9 cellular contexts compared by ENCODE assay signal in the genomic region with DNA sequence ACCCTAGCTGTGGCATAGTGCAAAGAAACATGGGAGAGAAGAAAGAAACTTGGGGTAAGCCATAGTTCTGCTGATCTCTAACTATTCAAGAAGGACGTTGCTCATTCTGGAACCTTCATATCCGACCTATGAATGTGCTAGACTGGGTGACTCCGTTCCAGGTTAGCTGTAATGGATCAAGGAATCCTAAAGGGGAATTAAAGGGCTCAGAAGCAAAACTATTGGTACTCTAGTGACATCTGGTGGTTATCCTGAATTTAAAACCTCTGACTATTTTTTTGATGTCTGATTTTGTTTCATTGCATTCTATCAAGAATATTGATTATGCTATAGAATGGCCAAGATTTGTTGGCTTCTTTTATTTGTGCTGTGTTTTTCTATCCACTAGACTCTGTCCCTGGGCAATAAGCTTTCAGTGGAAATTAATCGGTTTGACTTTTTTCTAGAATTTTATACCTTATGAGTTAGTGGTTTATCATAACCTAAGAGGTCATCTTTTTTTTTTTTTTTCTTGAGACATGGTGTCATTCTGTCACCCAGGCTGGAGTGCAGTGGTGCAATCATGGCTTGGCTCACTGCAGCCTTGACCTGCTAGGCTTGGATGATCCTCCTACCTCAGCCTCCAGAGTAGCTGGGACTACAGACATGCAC. TPM values are rescaled to one million over a fixed set of nuclear protein-coding genes. Genes with fewer than 3 reads are reported as not detected.
DNase-seq lines count a peak whose midpoint lies in the region; ATAC-seq, FAIRE-seq and TF ChIP-seq lines count a peak whose summit lies in the region.
"Had no signal": no experiment of that assay in that cellular context is flagged by ENCODE, and none has a peak within 500 bp of the region (broad histone marks: within the 10 kb centered on the region; RNA-seq: fewer than 3 reads in every experiment).

No MANE protein-coding gene starts in this region.

- FAIRE-seq in bronchial epithelial cell (lab: Jason Lieb, UNC), result no peak

- H3K27me3 ChIP-seq in ACC112 (ENCODE audit: insufficient read depth, low read length), result no peaks in the 10 kb centered on the region
- no peaks in the 10 kb centered on the region for H3K27me3 ChIP-seq in bronchial epithelial cell (ENCODE audit: control insufficient read depth, insufficient read depth, low read length)
- H3K27me3 ChIP-seq in right lobe of liver, result no peaks in the 10 kb centered on the region

- no peak for TF ChIP-seq POLR2A in right lobe of liver (IDR thresholded peaks at IDR 0.05)

- H3K27ac ChIP-seq in ACC112 (ENCODE audit: low read depth, low read length) (peak overlapping the region; percentile 91), right lobe of liver (peak overlapping the region in 2 of 3 donors; percentile 15 to 19)
- H3K27ac ChIP-seq: epithelial cell of prostate had no signal

- in situ Hi-C loops in GM13976 (cut with MboI; ENCODE audit: low sequenced_read_pairs, unreplicated experiment), result no loop called here

- no peak overlapping the region for H2AFZ ChIP-seq in ACC112 (ENCODE audit: low read length, unreplicated experiment)

- ATAC-seq in right lobe of liver (peak; percentile 83 to 91 (median 86)), HG03565 (IDR thresholded peaks at IDR 0.05; ENCODE audit: unreplicated experiment) (no peak), HG02798 (IDR thresholded peaks at IDR 0.05; ENCODE audit: poor library complexity, unreplicated experiment) (no peak)

- TF ChIP-seq CTCF in GM13976 (IDR thresholded peaks at IDR 0.05; ENCODE audit: borderline replicate concordance, control extremely low read depth, extremely low read depth, insufficient read depth, missing control alignments) (no peak), bronchial epithelial cell (IDR thresholded peaks at IDR 0.05; ENCODE audit: insufficient read depth, low read length, severe bottlenecking) (peak; percentile 37), right lobe of liver (IDR thresholded peaks at IDR 0.05) (peak; percentile 64 to 83 (median 66))

- H3K27ac Mint-ChIP-seq in activated naive CD8-positive, alpha-beta T cell treated with anti-CD3 and anti-CD28 coated beads for 36 hours, result no peak overlapping the region

- peak overlapping the region; percentile 32; the same call in 1 of the 2 replicates for H3K4me3 ChIP-seq in ACC112 (ENCODE audit: low read depth, low read length)
- no peak overlapping the region for H3K4me3 ChIP-seq in bronchial epithelial cell (ENCODE audit: low read depth, low read length)
- H3K4me3 ChIP-seq in right lobe of liver, result no peak overlapping the region

- H3K4me1 Mint-ChIP-seq in activated naive CD8-positive, alpha-beta T cell treated with anti-CD3 and anti-CD28 coated beads for 36 hours, result no peaks in the 10 kb centered on the region

- no peak overlapping the region for H3K4me3 Mint-ChIP-seq in activated naive CD8-positive, alpha-beta T cell treated with anti-CD3 and anti-CD28 coated beads for 36 hours

- DNase-seq in GM13976 (ENCODE audit: low spot score) (peak; percentile 49), NCI-H460 (ENCODE audit: extremely low read depth, low read depth) (peak; percentile 77), bronchial epithelial cell (ENCODE audit: low read depth) (peak; percentile 65), right lobe of liver (no peak)
- DNase-seq in activated naive CD8-positive, alpha-beta T cell treated with anti-CD3 and anti-CD28 coated beads for 36 hours, result no peak

- intact Hi-C loops in right lobe of liver (cut with DNase I), result loop anchor here in 1 of 2 donors (10.0 kb wide), 1 partner anchor 246 kb away; no protein-coding TSS in a partner anchor

- H3K36me3 ChIP-seq in ACC112 (ENCODE audit: insufficient read depth, low read length), result peaks cover 14% of the 10 kb centered on the region
- H3K36me3 ChIP-seq in bronchial epithelial cell (ENCODE audit: control insufficient read depth, insufficient read depth, low read length), result peaks cover 4% of the 10 kb centered on the region
- H3K36me3 ChIP-seq in right lobe of liver, result peaks cover 0 to 55% (median 23%) of the 10 kb centered on the region in 4 donors

- H3K9me3 Mint-ChIP-seq in activated naive CD8-positive, alpha-beta T cell treated with anti-CD3 and anti-CD28 coated beads for 36 hours, result no peaks in the 10 kb centered on the region

- H3K27me3 Mint-ChIP-seq in activated naive CD8-positive, alpha-beta T cell treated with anti-CD3 and anti-CD28 coated beads for 36 hours, result no peaks in the 10 kb centered on the region

- H3K9me3 ChIP-seq in right lobe of liver, result no peaks in the 10 kb centered on the region

- peaks cover 16% of the 10 kb centered on the region for H3K4me1 ChIP-seq in ACC112 (ENCODE audit: control insufficient read depth, insufficient read depth, low read length, unreplicated experiment)
- peaks cover 0 to 12% (median 5%) of the 10 kb centered on the region in 4 donors for H3K4me1 ChIP-seq in right lobe of liver

- peaks cover 8% of the 10 kb centered on the region for H3K79me2 ChIP-seq in ACC112 (ENCODE audit: control insufficient read depth, insufficient read depth, low read length, unreplicated experiment)

- 29% methylated on average over 4 of the region's 4 CpGs for WGBS in right lobe of liver (ENCODE audit: insufficient coverage, low coverage, low lambda C conversion rate, missing lambda C conversion rate)

- peaks cover 12% of the 10 kb centered on the region for H3K36me3 Mint-ChIP-seq in activated naive CD8-positive, alpha-beta T cell treated with anti-CD3 and anti-CD28 coated beads for 36 hours

RNA-seq across cellular contexts. Expression of a gene that starts 19.5 kb away (rescaled TPM):
- 19.8 and 19.9 TPM in 2 replicates for total RNA-seq in NCI-H460 (2014; rRNA removed; shearing (Covaris generic))
- 14.8 and 15.8 TPM in 2 replicates for polyA plus RNA-seq in NCI-H460 (2014; cell fraction: nucleus; rRNA removed)
- total RNA-seq in bronchial epithelial cell (8.4 and 13.6 TPM in 2 replicates), right lobe of liver (10 to 100 TPM; 27.4 to 82.6 (median 68.1) TPM)
- 1 to 10 TPM; 8.7 to 9.2 TPM for total RNA-seq in activated naive CD8-positive, alpha-beta T cell treated with anti-CD3 and anti-CD28 coated beads for 36 hours

RNA-seq across cellular contexts. Expression of a gene that starts 47.7 kb away (rescaled TPM):
- 43.0 and 49.6 TPM in 2 replicates for total RNA-seq in NCI-H460 (2014; rRNA removed; shearing (Covaris generic))
- polyA plus RNA-seq in NCI-H460 (2014; cell fraction: nucleus; rRNA removed), result 14.3 and 23.2 TPM in 2 replicates
- not detected in 2 replicates for total RNA-seq in bronchial epithelial cell
- total RNA-seq in right lobe of liver, result 1 to 10 TPM; 1.8 to 8.3 (median 4.5) TPM
- total RNA-seq in activated naive CD8-positive, alpha-beta T cell treated with anti-CD3 and anti-CD28 coated beads for 36 hours, result not detected

Comparison
In these comparisons a context has a peak if more than half of its experiments do, and no peak if none do; other contexts are left out.
1. DNase-seq: peak in GM13976 (single experiment), NCI-H460 (single experiment) and bronchial epithelial cell (single experiment); none in right lobe of liver (0 of 3) and activated naive CD8-positive, alpha-beta T cell treated with anti-CD3 and anti-CD28 coated beads for 36 hours (single experiment).
2. ATAC-seq: peak in right lobe of liver (4 of 4); none in HG03565 (single experiment) and HG02798 (single experiment).